Comparison of ENCODE assay signal across 8 cellular contexts in genomic region chr10:92757066-92757716, GRCh38.
DNase-seq lines count a peak whose midpoint lies in the region; ATAC-seq and TF ChIP-seq lines count a peak whose summit lies in the region.

No MANE protein-coding gene starts in this region.

- no peaks in the 10 kb centered on the region for H3K79me1 ChIP-seq in neuronal stem cell (ENCODE audit: low read depth, low read length)

- no peak overlapping the region for H2BK120ac ChIP-seq in neuronal stem cell (ENCODE audit: low read depth, low read length)

- no peak for TF ChIP-seq CTCF in CD14-positive monocyte (IDR thresholded peaks at IDR 0.05)
- TF ChIP-seq CTCF in fibroblast of villous mesenchyme (IDR thresholded peaks at IDR 0.05; ENCODE audit: insufficient read depth, low read depth, low read length), result peak; percentile 31

- peak overlapping the region; percentile 82 to 98 (median 95) for H3K27ac Mint-ChIP-seq in CD14-positive monocyte
- H3K27ac Mint-ChIP-seq in activated naive CD4-positive, alpha-beta T cell treated with anti-CD3 and anti-CD28 coated beads, Interleukin-2, amount 10 ng/mL, durations not matched to agents 7 days and 5 days, result no peak overlapping the region

- H2AFZ ChIP-seq in neuronal stem cell (ENCODE audit: low read length), result peak overlapping the region; percentile 21

- ATAC-seq in GM19397 (IDR thresholded peaks at IDR 0.05; ENCODE audit: unreplicated experiment) (peak; percentile 71), HG03354 (IDR thresholded peaks at IDR 0.05; ENCODE audit: poor library complexity, severe bottlenecking, unreplicated experiment) (peak; percentile 78)

- no peak overlapping the region for H3K14ac ChIP-seq in neuronal stem cell (ENCODE audit: low read length)

- no peak overlapping the region for H2BK15ac ChIP-seq in neuronal stem cell (ENCODE audit: low read length)

- no peak overlapping the region for H3K27ac ChIP-seq in neuronal stem cell (replicated peaks; ENCODE audit: low read length)

- no peak overlapping the region for H3K4me2 ChIP-seq in neuronal stem cell (ENCODE audit: insufficient read depth, low read length, poor library complexity, severe bottlenecking)

- H3K36me3 ChIP-seq in neuronal stem cell (replicated peaks in 1 of 2; ENCODE audit: control insufficient read depth in 2 of 2, insufficient read depth in 2 of 2, low read length in 2 of 2), result no peaks in the 10 kb centered on the region

- H3K36me3 Mint-ChIP-seq in CD14-positive monocyte, result peaks cover 0 to 4% of the 10 kb centered on the region in 2 donors
- H3K36me3 Mint-ChIP-seq in activated naive CD4-positive, alpha-beta T cell treated with anti-CD3 and anti-CD28 coated beads, Interleukin-2, amount 10 ng/mL, durations not matched to agents 7 days and 5 days, result no peaks in the 10 kb centered on the region

- intact Hi-C loops in CD14-positive monocyte (cut with micrococcal nuclease), result loop anchor here (2.0 to 10.0 kb wide), 4 partner anchors 14 to 90 kb away; partner anchors contain the start of gene EXOC6 (in 1 of the 2)

- no peak overlapping the region for H4K91ac ChIP-seq in neuronal stem cell (ENCODE audit: low read depth, low read length, poor library complexity)

- no peak overlapping the region for H2BK12ac ChIP-seq in neuronal stem cell (ENCODE audit: low read length)

- no peaks in the 10 kb centered on the region for H3K27me3 ChIP-seq in neuronal stem cell (ENCODE audit: control insufficient read depth in 3 of 3, insufficient read depth in 3 of 3, low read depth in 1 of 3, low read length in 3 of 3)

- H2BK5ac ChIP-seq in neuronal stem cell (ENCODE audit: low read length), result no peak overlapping the region

- H3K4ac ChIP-seq in neuronal stem cell (ENCODE audit: low read length), result no peak overlapping the region

- DNase-seq in CD14-positive monocyte (ENCODE audit: low spot score) (peak; percentile 86), SKM-1 (lab: John Stamatoyannopoulos, UW; ENCODE audit: unreplicated experiment) (peak; percentile 98), fibroblast of villous mesenchyme (ENCODE audit: low read depth) (peak; percentile 83), neuronal stem cell (ENCODE audit: low spot score) (no peak), NCI-H2081 (lab: John Stamatoyannopoulos, UW) (no peak)
- no peak for DNase-seq in activated naive CD4-positive, alpha-beta T cell treated with anti-CD3 and anti-CD28 coated beads, Interleukin-2, amount 10 ng/mL, durations not matched to agents 7 days and 5 days

- no peak overlapping the region for H3K18ac ChIP-seq in neuronal stem cell (ENCODE audit: low read length)

- H3K4me1 Mint-ChIP-seq in CD14-positive monocyte, result peaks cover 86% of the 10 kb centered on the region
- H3K4me1 Mint-ChIP-seq in activated naive CD4-positive, alpha-beta T cell treated with anti-CD3 and anti-CD28 coated beads, Interleukin-2, amount 10 ng/mL, durations not matched to agents 7 days and 5 days, result peaks cover 18% of the 10 kb centered on the region

- CTCF ChIA-PET in activated naive CD4-positive, alpha-beta T cell treated with anti-CD3 and anti-CD28 coated beads, Interleukin-2, amount 10 ng/mL, durations not matched to agents 7 days and 5 days (lab: Charles Lee), result no interaction called here

- no peaks in the 10 kb centered on the region for H3K9me3 ChIP-seq in neuronal stem cell (replicated peaks in 1 of 2; ENCODE audit: control insufficient read depth in 2 of 2, insufficient read depth in 1 of 2, low read depth in 1 of 2, low read length in 2 of 2)

- H3K9me3 Mint-ChIP-seq in CD14-positive monocyte, result peaks cover 0 to 4% (median 3%) of the 10 kb centered on the region in 7 donors
- no peaks in the 10 kb centered on the region for H3K9me3 Mint-ChIP-seq in activated naive CD4-positive, alpha-beta T cell treated with anti-CD3 and anti-CD28 coated beads, Interleukin-2, amount 10 ng/mL, durations not matched to agents 7 days and 5 days

- no peak overlapping the region for H3K23ac ChIP-seq in neuronal stem cell (ENCODE audit: low read depth, low read length, poor library complexity)

- H3K4me1 ChIP-seq in neuronal stem cell (ENCODE audit: control insufficient read depth in 2 of 2, insufficient read depth in 1 of 2, low read depth in 1 of 2, low read length in 2 of 2), result no peaks in the 10 kb centered on the region

- H3K9ac ChIP-seq in neuronal stem cell (ENCODE audit: low read depth, low read length, poor library complexity), result no peak overlapping the region

- peaks cover 0 to 3% (median 0%) of the 10 kb centered on the region in 3 donors for H3K27me3 Mint-ChIP-seq in CD14-positive monocyte (ENCODE audit: low read depth in 3 of 3)
- peaks cover 14% of the 10 kb centered on the region for H3K27me3 Mint-ChIP-seq in activated naive CD4-positive, alpha-beta T cell treated with anti-CD3 and anti-CD28 coated beads, Interleukin-2, amount 10 ng/mL, durations not matched to agents 7 days and 5 days

- H3K4me3 ChIP-seq in fibroblast of villous mesenchyme (ENCODE audit: low read depth, low read length) (no peak overlapping the region), neuronal stem cell (ENCODE audit: low read length in 2 of 2) (no peak overlapping the region)

- peak overlapping the region; percentile 72 to 90 for H3K4me3 Mint-ChIP-seq in CD14-positive monocyte
- no peak overlapping the region for H3K4me3 Mint-ChIP-seq in activated naive CD4-positive, alpha-beta T cell treated with anti-CD3 and anti-CD28 coated beads, Interleukin-2, amount 10 ng/mL, durations not matched to agents 7 days and 5 days

- WGBS in neuronal stem cell (ENCODE audit: extremely low coverage in 2 of 2, insufficient read length in 2 of 2, insufficient replicate concordance in 1 of 2), 2 donors, result no CpG with 5 or more reads among the region's 8 CpGs

- no peak overlapping the region for H2AK5ac ChIP-seq in neuronal stem cell (ENCODE audit: low read depth, low read length)

- H4K8ac ChIP-seq in neuronal stem cell (ENCODE audit: low read depth, low read length), result no peak overlapping the region

Comparison
In these comparisons a context has a peak if more than half of its experiments do, and no peak if none do; other contexts are left out.
1. DNase-seq: peak in CD14-positive monocyte (single experiment), SKM-1 (single experiment) and fibroblast of villous mesenchyme (single experiment); none in neuronal stem cell (single experiment), activated naive CD4-positive, alpha-beta T cell treated with anti-CD3 and anti-CD28 coated beads, Interleukin-2, amount 10 ng/mL, durations not matched to agents 7 days and 5 days (single experiment) and NCI-H2081 (0 of 2).